ENCODE assay signal across 32 cellular contexts in genomic region chr2:124609667-124610066, GRCh38.
"Had no signal": no experiment of that assay in that cellular context is flagged by ENCODE, and none has a peak within 500 bp of the region (broad histone marks: within the 10 kb centered on the region; RNA-seq: fewer than 3 reads in every experiment).

No MANE protein-coding gene starts in this region.

- H3K4me2 ChIP-seq: PC-9 had no signal

- DNase-seq: activated CD4-positive, alpha-beta T cell treated with anti-CD3 and anti-CD28 coated beads, Interleukin-2, amount 10 ng/mL, durations not matched to agents 24 days and 14 days; activated CD4-positive, alpha-beta T cell treated with anti-CD3 and anti-CD28 coated beads, Interleukin-2, amount 50 U/mL, for 4 hours; activated CD8-positive, alpha-beta T cell treated with anti-CD3 and anti-CD28 coated beads for 36 hours; activated effector memory CD4-positive, alpha-beta T cell treated with anti-CD3 and anti-CD28 coated beads, Interleukin-2, amount 50 U/mL, for 16 hours; activated naive CD4-positive, alpha-beta T cell; activated naive CD4-positive, alpha-beta T cell treated with anti-CD3 and anti-CD28 coated beads, Interleukin-2, amount 50 U/mL, for 16 hours; activated naive CD8-positive, alpha-beta T cell treated with anti-CD3 and anti-CD28 coated beads for 36 hours; activated T-cell treated with anti-CD3 and anti-CD28 coated beads, Interleukin-2, amount 50 U/mL, for 1 hour; activated T-cell treated with anti-CD3 and anti-CD28 coated beads, Interleukin-2, amount 50 U/mL, for 72 hours; amygdala; colonic mucosa; Karpas-422; MG63; NCI-H1048; NCI-H1417; NCI-H1694; NCI-H1930; NCI-H2081 treated with DMSO at 0.1 percent for 48 hours; NCI-H345; NCI-H524 treated with DMSO at 0.1 percent for 48 hours; NK-92 treated with Interleukin-12 subunit alpha and Interleukin-12 subunit beta, amount 100 ng/mL, for 24 hours; PC-9; Right ventricle myocardium superior; SW 1271; T-helper 1 cell; T-helper 2 cell; T-helper 9 cell; WERI-Rb-1 had no signal

- H3K9me3 ChIP-seq: colonic mucosa, MG63 had no signal

- H3K4me3 ChIP-seq: ascending aorta, cardiac muscle cell, colonic mucosa, MG63, PC-9 had no signal

- H3K27me3 ChIP-seq: ascending aorta, cardiac muscle cell, colonic mucosa, MG63 had no signal

- H3K36me3 ChIP-seq: ascending aorta, cardiac muscle cell, colonic mucosa, MG63, WERI-Rb-1 had no signal

- ATAC-seq: activated CD8-positive, alpha-beta T cell treated with anti-CD3 and anti-CD28 coated beads for 36 hours; activated T-cell treated with anti-CD3 and anti-CD28 coated beads, Interleukin-2, amount 50 U/mL, for 72 hours; activated T-helper 17 cell treated with anti-CD3 and anti-CD28 coated beads, Interleukin-2, amount 50 U/mL, for 72 hours had no signal

- H3K4me1 ChIP-seq: ascending aorta, colonic mucosa had no signal

- H3K27ac ChIP-seq: ascending aorta, cardiac muscle cell, colonic mucosa, PC-9, RWPE1, WERI-Rb-1 had no signal
